Comparison of ENCODE assay signal across 20 cellular contexts in genomic region chr20:54345817-54346216, GRCh38.
A peak's percentile ranks its signal among the peaks of the same experiment; 100 is the strongest.
DNase-seq lines count a peak whose midpoint lies in the region; ATAC-seq, FAIRE-seq and TF ChIP-seq lines count a peak whose summit lies in the region.
"Had no signal": no experiment of that assay in that cellular context is flagged by ENCODE, and none has a peak within 500 bp of the region (broad histone marks: within the 10 kb centered on the region; RNA-seq: fewer than 3 reads in every experiment).

No MANE protein-coding gene starts in this region.

- FAIRE-seq in astrocyte (lab: Jason Lieb, UNC) = no peak
- FAIRE-seq: H54 had no signal

- no peaks in the 10 kb centered on the region for H3K9me3 Mint-ChIP-seq in astrocyte (ENCODE audit: unreplicated experiment)

- H2AFZ ChIP-seq in astrocyte (ENCODE audit: low read depth, low read length) = no peak overlapping the region
- H2AFZ ChIP-seq: hepatocyte had no signal

- no peak for TF ChIP-seq CTCF in astrocyte (IDR thresholded peaks at IDR 0.05; ENCODE audit: insufficient read depth, low read depth, low read length)

- H3K4me1 Mint-ChIP-seq in astrocyte (ENCODE audit: low read depth, unreplicated experiment) = peaks cover 29% of the 10 kb centered on the region

- no peak overlapping the region for H3K4me3 Mint-ChIP-seq in astrocyte (ENCODE audit: unreplicated experiment)

- H3K36me3 ChIP-seq in astrocyte (ENCODE audit: insufficient read depth, low read length) = no peaks in the 10 kb centered on the region
- H3K36me3 ChIP-seq: cardiac muscle cell, SJCRH30, spleen, suprapubic skin had no signal

- H3K27me3 ChIP-seq in astrocyte (ENCODE audit: insufficient read depth, low read length) = no peaks in the 10 kb centered on the region
- H3K27me3 ChIP-seq: cardiac muscle cell, hepatocyte, spleen, suprapubic skin had no signal

- H3K4me3 ChIP-seq in astrocyte (ENCODE audit: insufficient read depth, low read depth, low read length) = no peak overlapping the region
- H3K4me3 ChIP-seq: cardiac muscle cell, hepatocyte, lung, SJCRH30, spleen, suprapubic skin had no signal

- peak overlapping the region; percentile 26 for H3K27ac ChIP-seq in astrocyte (ENCODE audit: low read depth, low read length)
- H3K27ac ChIP-seq: cardiac muscle cell, hepatocyte, SJCRH30, spleen, suprapubic skin, VCaP had no signal

- H3K4me1 ChIP-seq in astrocyte (ENCODE audit: insufficient read depth, low read length) = peaks cover 29% of the 10 kb centered on the region
- H3K4me1 ChIP-seq: spleen had no signal

- H3K4me2 ChIP-seq in astrocyte (ENCODE audit: low read length) = peak overlapping the region; percentile 81
- H3K4me2 ChIP-seq: hepatocyte had no signal

- H3K79me2 ChIP-seq in astrocyte (ENCODE audit: insufficient read depth, low read length) = no peaks in the 10 kb centered on the region
- H3K79me2 ChIP-seq: hepatocyte had no signal

- H3K27ac Mint-ChIP-seq in astrocyte (ENCODE audit: unreplicated experiment) = peak overlapping the region; percentile 75

- ATAC-seq in HG03097 (IDR thresholded peaks at IDR 0.05; ENCODE audit: low FRiP score, unreplicated experiment) (peak; percentile 8), GM18498 (IDR thresholded peaks at IDR 0.05; ENCODE audit: unreplicated experiment) (no peak), GM21723 (IDR thresholded peaks at IDR 0.05; ENCODE audit: unreplicated experiment) (no peak)

- H4K20me1 ChIP-seq in astrocyte (ENCODE audit: insufficient read depth, low read length) = no peaks in the 10 kb centered on the region

- peak; percentile 14 for DNase-seq in AG20443 (ENCODE audit: low spot score)
- DNase-seq in astrocyte (ENCODE audit: low read depth) = peak; percentile 31
- peak; percentile 50 for DNase-seq in kidney tubule cell (ENCODE audit: low spot score)
- DNase-seq in mucosa of gallbladder (ENCODE audit: low spot score) = no peak
- DNase-seq in dedifferentiated amniotic fluid mesenchymal stem cell (ENCODE audit: extremely low spot score) = no peak
- DNase-seq: activated naive CD4-positive, alpha-beta T cell; DMS79; NCI-H1694 treated with DMSO at 0.1 percent for 48 hours; NCI-H82; spleen had no signal

- H3K9ac ChIP-seq in astrocyte (ENCODE audit: low read length) = no peak overlapping the region

- H3K27me3 Mint-ChIP-seq in astrocyte (ENCODE audit: low read depth, unreplicated experiment) = no peaks in the 10 kb centered on the region

- no peaks in the 10 kb centered on the region for H3K36me3 Mint-ChIP-seq in astrocyte (ENCODE audit: low read depth, unreplicated experiment)

- no peaks in the 10 kb centered on the region for H3K9me3 ChIP-seq in astrocyte (ENCODE audit: insufficient read depth, low read depth, low read length)
- H3K9me3 ChIP-seq: SJCRH30, suprapubic skin had no signal

Comparison
In these comparisons a context has a peak if more than half of its experiments do, and no peak if none do; other contexts are left out.
1. DNase-seq: peak in AG20443 (single experiment), astrocyte (single experiment) and kidney tubule cell (single experiment); none in mucosa of gallbladder (single experiment) and dedifferentiated amniotic fluid mesenchymal stem cell (single experiment).